17 cellular contexts compared by ENCODE assay signal in the genomic region with DNA sequence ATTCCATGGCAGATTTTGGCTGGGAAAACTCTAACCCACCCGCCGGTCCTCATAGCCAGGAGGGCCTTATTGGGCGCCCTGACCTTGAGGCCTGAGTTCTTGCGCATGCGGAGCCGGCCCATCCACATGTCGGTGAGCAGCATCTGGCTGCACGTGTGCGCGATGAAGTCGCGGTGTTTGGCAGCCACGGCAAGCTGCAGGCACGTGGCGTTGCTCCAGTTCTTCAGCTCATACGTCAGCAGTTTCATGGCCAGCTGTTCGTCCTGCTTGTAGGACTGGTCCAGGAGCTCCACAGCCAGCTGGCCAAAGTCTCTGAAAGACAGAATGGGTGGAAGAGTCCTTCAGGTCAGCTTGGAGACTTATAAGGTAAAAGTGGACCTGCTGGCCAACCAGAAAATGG.
"Had no signal": no experiment of that assay in that cellular context is flagged by ENCODE, and none has a peak within 500 bp of the region (broad histone marks: within the 10 kb centered on the region; RNA-seq: fewer than 3 reads in every experiment).

No MANE protein-coding gene starts in this region.

- H3K4me3 ChIP-seq: colonic mucosa, suprapubic skin, tibial nerve had no signal

- H3K4me1 ChIP-seq: colonic mucosa, suprapubic skin had no signal

- H3K36me3 ChIP-seq: colonic mucosa, suprapubic skin had no signal

- H3K27ac ChIP-seq: colonic mucosa, parathyroid adenoma, suprapubic skin, tibial nerve had no signal

- DNase-seq: activated CD4-positive, alpha-beta T cell treated with anti-CD3 and anti-CD28 coated beads for 36 hours; activated CD4-positive, CD25-positive, alpha-beta regulatory T cell; activated naive CD4-positive, alpha-beta T cell; activated T-cell treated with anti-CD3 and anti-CD28 coated beads for 4 hours; activated T-cell treated with anti-CD3 and anti-CD28 coated beads, Interleukin-2, amount 50 U/mL, for 72 hours; cerebellar nuclear complex; colonic mucosa; effector memory CD4-positive, alpha-beta T cell; naive thymus-derived CD4-positive, alpha-beta T cell; nucleus accumbens; stimulated activated CD4-positive, alpha-beta T cell treated with anti-CD3 and anti-CD28 coated beads, Interleukin-15, amount 100 ng/mL, for 24 hours; stimulated activated CD4-positive, alpha-beta T cell treated with anti-CD3 and anti-CD28 coated beads, Interleukin-2, amount 100 ng/mL, for 24 hours; stimulated activated naive CD4-positive, alpha-beta T cell had no signal

- H3K9me3 ChIP-seq: colonic mucosa, suprapubic skin, tibial nerve had no signal

- H3K27me3 ChIP-seq: colonic mucosa, suprapubic skin, tibial nerve had no signal

- ATAC-seq: activated CD4-positive, alpha-beta T cell treated with anti-CD3 and anti-CD28 coated beads for 36 hours; activated naive CD4-positive, alpha-beta T cell treated with anti-CD3 and anti-CD28 coated beads, Interleukin-2, amount 50 U/mL, for 72 hours; activated T-cell treated with anti-CD3 and anti-CD28 coated beads, Interleukin-2, amount 50 U/mL, for 72 hours; naive thymus-derived CD4-positive, alpha-beta T cell had no signal
